Comparison of ENCODE assay signal across 1 cellular context in genomic region chr15:63793046-63793483, GRCh38.
TF ChIP-seq lines count a peak whose summit lies in the region.

No MANE protein-coding gene starts in this region.

TF ChIP-seq in K562, 482 proteins besides CTCF, POLR2A, EP300 and RAD21 (continued from another document and continues in another):
- TF ChIP-seq PRDM10 (IDR thresholded peaks at IDR 0.05; ENCODE audit: partially characterized antibody) (no peak), ZNF77 (CRISPR knock-in tag; IDR thresholded peaks at IDR 0.05) (no peak), NFATC3 (IDR thresholded peaks at IDR 0.05) (no peak), LARP7 (IDR thresholded peaks at IDR 0.05) (no peak), ZBTB43 (CRISPR knock-in tag; IDR thresholded peaks at IDR 0.05) (no peak), ZBTB12 (CRISPR knock-in tag; IDR thresholded peaks at IDR 0.05) (peak; percentile 72), PATZ1 (CRISPR knock-in tag; IDR thresholded peaks at IDR 0.05; ENCODE audit: borderline replicate concordance) (peak; percentile 83), L3MBTL2 (IDR thresholded peaks at IDR 0.05) (no peak), ERF (CRISPR knock-in tag; IDR thresholded peaks at IDR 0.05) (peak; percentile 99), ETV6 (IDR thresholded peaks at IDR 0.05; ENCODE audit: borderline replicate concordance in 1 of 2, low read depth in 2 of 2, low read length in 1 of 2) (no peak), ETV6 (CRISPR knock-in tag; IDR thresholded peaks at IDR 0.05; ENCODE audit: borderline replicate concordance) (no peak), POLR2B (IDR thresholded peaks at IDR 0.05; ENCODE audit: low read depth, partially characterized antibody) (no peak), COPS2 (conservative IDR thresholded peaks at IDR 0.05) (no peak), ZNF780A (CRISPR knock-in tag; IDR thresholded peaks at IDR 0.05) (no peak), GTF3C2 (IDR thresholded peaks at IDR 0.05; ENCODE audit: borderline replicate concordance, extremely low read depth, insufficient read length) (no peak), KLF1 (tag; IDR thresholded peaks at IDR 0.05) (peak; percentile 92), POLR3A (IDR thresholded peaks at IDR 0.05; ENCODE audit: borderline replicate concordance, extremely low read depth, insufficient read depth, insufficient read length) (no peak), ZNF764 (CRISPR knock-in tag; IDR thresholded peaks at IDR 0.05; ENCODE audit: low read depth) (no peak), ILF3 (IDR thresholded peaks at IDR 0.05; ENCODE audit: borderline replicate concordance) (no peak), TCF3 (CRISPR knock-in tag; IDR thresholded peaks at IDR 0.05) (no peak), PHF20 (IDR thresholded peaks at IDR 0.05; ENCODE audit: partially characterized antibody) (no peak), ZFP36 (IDR thresholded peaks at IDR 0.05; ENCODE audit: low read depth, low read length, partially characterized antibody) (no peak), THRB (CRISPR knock-in tag; conservative IDR thresholded peaks at IDR 0.05) (peak; percentile 96), ZNF589 (CRISPR knock-in tag; IDR thresholded peaks at IDR 0.05; ENCODE audit: low read depth) (peak; percentile 97), CREB1 (IDR thresholded peaks at IDR 0.05) (no peak), CREB1 (CRISPR knock-in tag; IDR thresholded peaks at IDR 0.05) (no peak), SMARCC2 (IDR thresholded peaks at IDR 0.05; ENCODE audit: low read depth) (no peak), SNIP1 (IDR thresholded peaks at IDR 0.05; ENCODE audit: low read depth) (no peak), MCM2 (IDR thresholded peaks at IDR 0.05; ENCODE audit: low read depth) (no peak), RBM15 (IDR thresholded peaks at IDR 0.05; ENCODE audit: insufficient read depth, low read length) (no peak), ARID1B (IDR thresholded peaks at IDR 0.05) (no peak), SMAD3 (CRISPR knock-in tag; conservative IDR thresholded peaks at IDR 0.05) (peak; percentile 96), C11orf30 (IDR thresholded peaks at IDR 0.05; ENCODE audit: low read depth) (no peak), GABPA (tag; conservative IDR thresholded peaks at IDR 0.05; ENCODE audit: low read depth) (no peak; the same call in 1 of the 2 replicates), ZNF24 (IDR thresholded peaks at IDR 0.05) (no peak), XRCC5 (IDR thresholded peaks at IDR 0.05; ENCODE audit: low read depth, low read length) (no peak), IRF1 (CRISPR knock-in tag; IDR thresholded peaks at IDR 0.05; ENCODE audit: borderline replicate concordance) (no peak), NFE2L1 (tag; IDR thresholded peaks at IDR 0.05; ENCODE audit: borderline replicate concordance, low read depth) (peak; percentile 76)
- TF ChIP-seq, protein P1, sequence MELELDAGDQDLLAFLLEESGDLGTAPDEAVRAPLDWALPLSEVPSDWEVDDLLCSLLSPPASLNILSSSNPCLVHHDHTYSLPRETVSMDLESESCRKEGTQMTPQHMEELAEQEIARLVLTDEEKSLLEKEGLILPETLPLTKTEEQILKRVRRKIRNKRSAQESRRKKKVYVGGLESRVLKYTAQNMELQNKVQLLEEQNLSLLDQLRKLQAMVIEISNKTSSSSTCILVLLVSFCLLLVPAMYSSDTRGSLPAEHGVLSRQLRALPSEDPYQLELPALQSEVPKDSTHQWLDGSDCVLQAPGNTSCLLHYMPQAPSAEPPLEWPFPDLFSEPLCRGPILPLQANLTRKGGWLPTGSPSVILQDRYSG (tag; conservative IDR thresholded peaks at IDR 0.05; ENCODE audit: low read depth) = peak; percentile 99
- TF ChIP-seq, protein P2, sequence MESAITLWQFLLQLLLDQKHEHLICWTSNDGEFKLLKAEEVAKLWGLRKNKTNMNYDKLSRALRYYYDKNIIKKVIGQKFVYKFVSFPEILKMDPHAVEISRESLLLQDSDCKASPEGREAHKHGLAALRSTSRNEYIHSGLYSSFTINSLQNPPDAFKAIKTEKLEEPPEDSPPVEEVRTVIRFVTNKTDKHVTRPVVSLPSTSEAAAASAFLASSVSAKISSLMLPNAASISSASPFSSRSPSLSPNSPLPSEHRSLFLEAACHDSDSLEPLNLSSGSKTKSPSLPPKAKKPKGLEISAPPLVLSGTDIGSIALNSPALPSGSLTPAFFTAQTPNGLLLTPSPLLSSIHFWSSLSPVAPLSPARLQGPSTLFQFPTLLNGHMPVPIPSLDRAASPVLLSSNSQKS (CRISPR knock-in tag; IDR thresholded peaks at IDR 0.05) = peak; percentile 82; the same call in 1 of the 2 replicates
- TF ChIP-seq, protein P3, sequence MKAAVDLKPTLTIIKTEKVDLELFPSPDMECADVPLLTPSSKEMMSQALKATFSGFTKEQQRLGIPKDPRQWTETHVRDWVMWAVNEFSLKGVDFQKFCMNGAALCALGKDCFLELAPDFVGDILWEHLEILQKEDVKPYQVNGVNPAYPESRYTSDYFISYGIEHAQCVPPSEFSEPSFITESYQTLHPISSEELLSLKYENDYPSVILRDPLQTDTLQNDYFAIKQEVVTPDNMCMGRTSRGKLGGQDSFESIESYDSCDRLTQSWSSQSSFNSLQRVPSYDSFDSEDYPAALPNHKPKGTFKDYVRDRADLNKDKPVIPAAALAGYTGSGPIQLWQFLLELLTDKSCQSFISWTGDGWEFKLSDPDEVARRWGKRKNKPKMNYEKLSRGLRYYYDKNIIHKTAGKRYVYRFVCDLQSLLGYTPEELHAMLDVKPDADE (conservative IDR thresholded peaks at IDR 0.05; ENCODE audit: control insufficient read depth, low read depth, low read length) = no peak
- TF ChIP-seq, protein P4, sequence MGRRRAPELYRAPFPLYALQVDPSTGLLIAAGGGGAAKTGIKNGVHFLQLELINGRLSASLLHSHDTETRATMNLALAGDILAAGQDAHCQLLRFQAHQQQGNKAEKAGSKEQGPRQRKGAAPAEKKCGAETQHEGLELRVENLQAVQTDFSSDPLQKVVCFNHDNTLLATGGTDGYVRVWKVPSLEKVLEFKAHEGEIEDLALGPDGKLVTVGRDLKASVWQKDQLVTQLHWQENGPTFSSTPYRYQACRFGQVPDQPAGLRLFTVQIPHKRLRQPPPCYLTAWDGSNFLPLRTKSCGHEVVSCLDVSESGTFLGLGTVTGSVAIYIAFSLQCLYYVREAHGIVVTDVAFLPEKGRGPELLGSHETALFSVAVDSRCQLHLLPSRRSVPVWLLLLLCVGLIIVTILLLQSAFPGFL (CRISPR knock-in tag; IDR thresholded peaks at IDR 0.05) = no peak
- TF ChIP-seq, protein P5, sequence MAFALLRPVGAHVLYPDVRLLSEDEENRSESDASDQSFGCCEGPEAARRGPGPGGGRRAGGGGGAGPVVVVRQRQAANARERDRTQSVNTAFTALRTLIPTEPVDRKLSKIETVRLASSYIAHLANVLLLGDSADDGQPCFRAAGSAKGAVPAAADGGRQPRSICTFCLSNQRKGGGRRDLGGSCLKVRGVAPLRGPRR (CRISPR knock-in tag; IDR thresholded peaks at IDR 0.05) = peak; percentile 94; the same call in 1 of the 2 replicates
- TF ChIP-seq, protein P6, sequence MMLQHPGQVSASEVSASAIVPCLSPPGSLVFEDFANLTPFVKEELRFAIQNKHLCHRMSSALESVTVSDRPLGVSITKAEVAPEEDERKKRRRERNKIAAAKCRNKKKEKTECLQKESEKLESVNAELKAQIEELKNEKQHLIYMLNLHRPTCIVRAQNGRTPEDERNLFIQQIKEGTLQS (IDR thresholded peaks at IDR 0.05) = no peak
- TF ChIP-seq, protein P6 (CRISPR knock-in tag; conservative IDR thresholded peaks at IDR 0.05) = no peak
